10 cellular contexts compared by ENCODE assay signal in genomic region chr10:88157981-88158465, GRCh38.
A peak's percentile ranks its signal among the peaks of the same experiment; 100 is the strongest.
DNase-seq lines count a peak whose midpoint lies in the region; ATAC-seq and TF ChIP-seq lines count a peak whose summit lies in the region.
"Had no signal": no experiment of that assay in that cellular context is flagged by ENCODE, and none has a peak within 500 bp of the region (broad histone marks: within the 10 kb centered on the region; RNA-seq: fewer than 3 reads in every experiment).

No MANE protein-coding gene starts in this region.

- H3K27ac ChIP-seq in SJSA1, result peak overlapping the region; percentile 43

- no peaks in the 10 kb centered on the region for H3K9me3 ChIP-seq in SJSA1 (replicated peaks)

- H3K36me3 ChIP-seq in SJSA1, result no peaks in the 10 kb centered on the region

- H3K4me3 Mint-ChIP-seq in activated T-helper 17 cell treated with anti-CD3 and anti-CD28 coated beads, Interleukin-2, amount 50 U/mL, for 72 hours, result no peak overlapping the region
- H3K4me3 Mint-ChIP-seq: GM23338 had no signal

- no peak for TF ChIP-seq CTCF in retinal pigment epithelial cell (conservative IDR thresholded peaks at IDR 0.05; ENCODE audit: low read depth, low read length)

- H3K4me1 Mint-ChIP-seq in activated T-helper 17 cell treated with anti-CD3 and anti-CD28 coated beads, Interleukin-2, amount 50 U/mL, for 72 hours, result peaks cover 8% of the 10 kb centered on the region
- H3K4me1 Mint-ChIP-seq: GM23338 had no signal

- no peak for ATAC-seq in HG02973 (IDR thresholded peaks at IDR 0.05; ENCODE audit: unreplicated experiment)
- ATAC-seq in activated T-helper 17 cell treated with anti-CD3 and anti-CD28 coated beads, Interleukin-2, amount 50 U/mL, for 72 hours (replicated peaks), result no peak
- ATAC-seq: GM23338 had no signal

- H3K9me3 Mint-ChIP-seq in activated T-helper 17 cell treated with anti-CD3 and anti-CD28 coated beads, Interleukin-2, amount 50 U/mL, for 72 hours, result peaks cover 4% of the 10 kb centered on the region
- H3K9me3 Mint-ChIP-seq: GM23338 had no signal

- H3K27ac Mint-ChIP-seq in activated T-helper 17 cell treated with anti-CD3 and anti-CD28 coated beads, Interleukin-2, amount 50 U/mL, for 72 hours, result no peak overlapping the region
- H3K27ac Mint-ChIP-seq: GM23338 had no signal

- H3K27me3 Mint-ChIP-seq in activated T-helper 17 cell treated with anti-CD3 and anti-CD28 coated beads, Interleukin-2, amount 50 U/mL, for 72 hours, result no peaks in the 10 kb centered on the region

- H3K4me1 ChIP-seq in SJSA1 (replicated peaks), result peaks cover 38% of the 10 kb centered on the region

- no peaks in the 10 kb centered on the region for H3K27me3 ChIP-seq in SJSA1 (replicated peaks)

- DNase-seq in Daoy (ENCODE audit: low read depth), result peak; percentile 49
- peak in 1 of 2 experiments; percentile 79 for DNase-seq in SJSA1 (ENCODE audit: low read depth in 1 of 2, low spot score in 2 of 2)
- DNase-seq in fibroblast of the conjunctiva (ENCODE audit: low read depth), result peak; percentile 58
- DNase-seq in retinal pigment epithelial cell (ENCODE audit: low read depth), result peak; percentile 45
- DNase-seq in Ammon's horn (ENCODE audit: low spot score), result no peak
- no peak for DNase-seq in activated naive CD4-positive, alpha-beta T cell treated with Interleukin-2 at 50 U/mL for 16 hours
- DNase-seq: activated CD4-positive, CD25-positive, alpha-beta regulatory T cell had no signal

- H3K4me3 ChIP-seq in SJSA1 (no peak overlapping the region), retinal pigment epithelial cell (ENCODE audit: low read length) (no peak overlapping the region)
- H3K4me3 ChIP-seq: GM23338 had no signal

- no peaks in the 10 kb centered on the region for H3K36me3 Mint-ChIP-seq in activated T-helper 17 cell treated with anti-CD3 and anti-CD28 coated beads, Interleukin-2, amount 50 U/mL, for 72 hours (ENCODE audit: low read depth)

Comparison
In these comparisons a context has a peak if more than half of its experiments do, and no peak if none do; other contexts are left out.
1. DNase-seq: peak in Daoy (single experiment), fibroblast of the conjunctiva (single experiment) and retinal pigment epithelial cell (single experiment); none in Ammon's horn (single experiment) and activated naive CD4-positive, alpha-beta T cell treated with Interleukin-2 at 50 U/mL for 16 hours (single experiment).